In the genomic region with DNA sequence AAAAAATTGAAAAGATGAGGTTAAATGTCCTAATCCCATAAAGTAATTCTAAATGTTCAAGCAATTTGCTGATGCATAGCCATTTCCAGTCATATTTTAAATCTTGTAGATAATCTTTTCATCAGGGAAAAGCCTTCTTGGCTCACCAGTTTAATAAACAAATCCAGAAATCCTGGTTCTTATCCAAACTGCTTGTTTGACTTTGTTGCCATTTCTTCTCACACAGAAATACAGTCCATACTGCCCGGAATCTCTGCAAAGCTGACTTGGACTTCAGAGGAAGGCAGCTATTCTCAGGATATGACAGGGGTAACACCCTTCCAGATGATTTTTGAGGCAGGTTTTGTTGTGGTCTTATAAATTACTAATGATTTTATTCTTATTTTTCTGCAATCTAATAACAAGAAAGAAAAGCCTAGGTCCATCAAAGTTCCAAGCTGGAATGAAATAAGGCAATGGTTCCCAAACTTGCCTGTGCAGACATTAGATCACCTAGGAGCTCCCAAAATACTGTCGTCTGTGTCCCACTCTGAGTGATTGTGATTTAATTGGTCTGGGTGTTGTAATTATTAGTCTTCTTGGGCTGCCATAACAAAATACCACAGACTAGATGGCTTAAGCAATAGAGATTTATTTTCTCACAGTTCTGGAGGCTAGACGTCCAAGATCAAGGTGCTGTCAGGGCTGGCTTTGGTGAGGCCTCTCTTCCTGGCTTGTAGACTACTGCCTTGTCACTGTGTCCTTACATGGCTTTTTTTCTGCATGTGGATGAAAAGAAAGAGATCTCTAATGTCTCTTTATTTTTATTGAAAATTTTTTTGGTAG, we compare ENCODE assay signal across 21 cellular contexts.
"Had no signal": no experiment of that assay in that cellular context is flagged by ENCODE, and none has a peak within 500 bp of the region (broad histone marks: within the 10 kb centered on the region; RNA-seq: fewer than 3 reads in every experiment).

No MANE protein-coding gene starts in this region.

- H3K4me1 ChIP-seq: gastrocnemius medialis, thyroid gland, upper lobe of right lung had no signal

- FAIRE-seq: TTC549 had no signal

- H3K27ac ChIP-seq: cardiac muscle cell, gastrocnemius medialis, thyroid gland, upper lobe of right lung had no signal

- H3K27me3 ChIP-seq: adrenal gland, cardiac muscle cell, gastrocnemius medialis, heart left ventricle, thyroid gland, upper lobe of right lung had no signal

- ATAC-seq: activated T-helper 17 cell treated with anti-CD3 and anti-CD28 coated beads, Interleukin-2, amount 50 U/mL, for 72 hours; gastrocnemius medialis; natural killer cell treated with Interleukin-12 subunit alpha and Interleukin-12 subunit beta and Interleukin-15 and Interleukin-18, amount 100 ng/mL, for 72 hours; T-cell; upper lobe of right lung; WTC11 had no signal

- H3K4me3 ChIP-seq: adrenal gland, cardiac muscle cell, gastrocnemius medialis, heart left ventricle, thyroid gland, upper lobe of right lung had no signal

- H3K9me3 ChIP-seq: adrenal gland, gastrocnemius medialis, heart left ventricle, thyroid gland, upper lobe of right lung had no signal

- DNase-seq: activated CD8-positive, alpha-beta memory T cell treated with anti-CD3 and anti-CD28 coated beads, Interleukin-2, amount 50 U/mL, for 4 hours; activated T-cell treated with anti-CD3 and anti-CD28 coated beads, Interleukin-2, amount 50 U/mL, for 24 hours; cortex of kidney; endodermal cell; gastrocnemius medialis; heart left ventricle; islet precursor cell; left cardiac atrium; nucleus accumbens; retina; stimulated activated CD4-positive, alpha-beta T cell treated with anti-CD3 and anti-CD28 coated beads, Interleukin-4, amount 100 ng/mL, for 24 hours; stimulated activated naive CD4-positive, alpha-beta T cell treated with Interleukin-2 at 50 U/mL for 16 hours; T-cell; thyroid gland; upper lobe of right lung had no signal

- H3K36me3 ChIP-seq: adrenal gland, cardiac muscle cell, gastrocnemius medialis, heart left ventricle, thyroid gland, upper lobe of right lung had no signal
